ENCODE assay signal across 1 cellular context in genomic region chr15:51681303-51681963, GRCh38.
TF ChIP-seq lines count a peak whose summit lies in the region.

SCG3 (plus strand) TSS chr15:51681503; CDS start chr15:51681756, 253 bp downstream.

TF ChIP-seq in WTC11, 78 proteins besides CTCF, POLR2A, EP300 and RAD21 (continued from another document):
- TF ChIP-seq ZNF281 (CRISPR knock-in tag; IDR thresholded peaks at IDR 0.05) (peak; percentile 95), HMGXB4 (CRISPR knock-in tag; IDR thresholded peaks at IDR 0.05) (peak; percentile 70; the same call in 1 of the 2 replicates), PRRX2 (CRISPR knock-in tag; IDR thresholded peaks at IDR 0.05) (no peak), ZNF219 (CRISPR knock-in tag; IDR thresholded peaks at IDR 0.05; ENCODE audit: borderline replicate concordance) (peak; percentile 92), SMAD4 (CRISPR knock-in tag; IDR thresholded peaks at IDR 0.05) (0 out of 2 replicates have a peak, but pooled peaks have one; percentile 64), GABPB1 (CRISPR knock-in tag; IDR thresholded peaks at IDR 0.05) (peak; percentile 43; the same call in 1 of the 2 replicates), ZSCAN18 (CRISPR knock-in tag; IDR thresholded peaks at IDR 0.05) (0 out of 2 replicates have a peak, but pooled peaks have one; percentile 21), E2F5 (CRISPR knock-in tag; IDR thresholded peaks at IDR 0.05) (peak; percentile 94), TEAD4 (CRISPR knock-in tag; IDR thresholded peaks at IDR 0.05) (peak; percentile 91), OVOL2 (CRISPR knock-in tag; IDR thresholded peaks at IDR 0.05; ENCODE audit: borderline replicate concordance) (no peak), ZBTB43 (CRISPR knock-in tag; IDR thresholded peaks at IDR 0.05) (peak; percentile 93), E2F1 (CRISPR knock-in tag; IDR thresholded peaks at IDR 0.05) (peak; percentile 87), ATF1 (CRISPR knock-in tag; IDR thresholded peaks at IDR 0.05) (peak; percentile 92; the same call in 1 of the 2 replicates), FOXK1 (CRISPR knock-in tag; IDR thresholded peaks at IDR 0.05) (peak; percentile 97), GRHL2 (CRISPR knock-in tag; IDR thresholded peaks at IDR 0.05; ENCODE audit: insufficient replicate concordance, severe bottlenecking) (no peak), FOXP1 (CRISPR knock-in tag; IDR thresholded peaks at IDR 0.05; ENCODE audit: borderline replicate concordance) (peak; percentile 99)
